8 cellular contexts compared by ENCODE assay signal in genomic region chr7:104207731-104208420, GRCh38. TPM values are rescaled to one million over a fixed set of nuclear protein-coding genes. Genes with fewer than 3 reads are reported as not detected.
DNase-seq lines count a peak whose midpoint lies in the region; ATAC-seq, FAIRE-seq and TF ChIP-seq lines count a peak whose summit lies in the region.

Gene ORC5, minus strand, starts transcription at chr7:104208013. Its CDS starts 109 bp downstream, at chr7:104207904.

- no peak for TF ChIP-seq CTCF in A549 (IDR thresholded peaks at IDR 0.05)
- TF ChIP-seq CTCF in WERI-Rb-1 (IDR thresholded peaks at IDR 0.05; ENCODE audit: low read depth, low read length) = no peak
- no peak for TF ChIP-seq CTCF in mammary epithelial cell (conservative IDR thresholded peaks at IDR 0.05 in 1 of 2, IDR thresholded peaks at IDR 0.05 in 1 of 2; ENCODE audit: extremely low read depth in 1 of 2, insufficient read depth in 1 of 2, low read depth in 1 of 2, low read length in 2 of 2)

- DNase-seq in A549 (ENCODE audit: low read depth in 1 of 2, low spot score in 1 of 2) (peak; percentile 83 to 84), NCI-H2171 treated with DMSO at 0.1 percent for 48 hours (lab: John Stamatoyannopoulos, UW) (peak; percentile 84), WERI-Rb-1 (peak; percentile 76), mammary epithelial cell (peak; percentile 81), inferior parietal cortex (ENCODE audit: extremely low spot score) (peak; percentile 83)
- DNase-seq in stimulated activated CD4-positive, alpha-beta T cell treated with anti-CD3 and anti-CD28 coated beads, Interleukin-12 subunit alpha, Interleukin-12 subunit beta, amount 100 ng/mL, for 24 hours (ENCODE audit: low read depth in 2 of 2) = peak; percentile 64 to 67

- no peaks in the 10 kb centered on the region for H3K27me3 ChIP-seq in WERI-Rb-1 (ENCODE audit: insufficient read depth, low read depth, severe bottlenecking)
- no peaks in the 10 kb centered on the region for H3K27me3 ChIP-seq in mammary epithelial cell (ENCODE audit: insufficient read depth, low read length)

- no peak for TF ChIP-seq EP300 in A549 (IDR thresholded peaks at IDR 0.05)

- peaks cover 10% of the 10 kb centered on the region for H3K36me3 ChIP-seq in WERI-Rb-1
- peaks cover under 1% of the 10 kb centered on the region for H3K36me3 ChIP-seq in mammary epithelial cell (ENCODE audit: insufficient read depth, low read length)

- intact Hi-C loops in mammary epithelial cell (cut with micrococcal nuclease) = no loop called here

- POLR2A ChIA-PET in A549 (lab: Yijun Ruan, JAX) = interaction anchor here (0.8 kb wide), 1 partner anchor 10 kb away, joined by 3 read pairs; no protein-coding TSS in a partner anchor

- peaks cover 12% of the 10 kb centered on the region; the same call in 1 of the 3 replicates for H3K4me1 ChIP-seq in A549
- H3K4me1 ChIP-seq in mammary epithelial cell (ENCODE audit: insufficient read depth, low read length) = peaks cover 15% of the 10 kb centered on the region

- peak within 1 kb of the TSS; percentile 87 for H3K9ac ChIP-seq in mammary epithelial cell (ENCODE audit: insufficient read depth, low read length)

- peak; percentile 100 for ATAC-seq in A549
- peak; percentile 100 for ATAC-seq in HG03064 (IDR thresholded peaks at IDR 0.05; ENCODE audit: low read depth, unreplicated experiment)

- no peaks in the 10 kb centered on the region for H3K9me3 ChIP-seq in A549
- peaks cover 5% of the 10 kb centered on the region for H3K9me3 ChIP-seq in WERI-Rb-1 (ENCODE audit: severe bottlenecking)
- H3K9me3 ChIP-seq in mammary epithelial cell (replicated peaks; ENCODE audit: insufficient read depth, low read length) = no peaks in the 10 kb centered on the region

- CTCF ChIA-PET in A549 (lab: Yijun Ruan, JAX) = interaction anchor here (0.8 to 1.3 kb wide), 3 partner anchors 17 to 26 kb away, joined by 3 read pairs; no protein-coding TSS in a partner anchor
- CTCF ChIA-PET in mammary epithelial cell (lab: Charles Lee; ENCODE audit: low non-redundant PET) = no interaction called here

- dilution Hi-C loops in mammary epithelial cell (cut with HindIII; ENCODE audit: low sequenced_read_pairs) = no loop called here

- H4K20me1 ChIP-seq in mammary epithelial cell (ENCODE audit: insufficient read depth, low read length) = no peaks in the 10 kb centered on the region

- no peak for FAIRE-seq in A549 (lab: Jason Lieb, UNC)

- no peak for TF ChIP-seq RAD21 in A549 (conservative IDR thresholded peaks at IDR 0.05 in 1 of 2, IDR thresholded peaks at IDR 0.05 in 1 of 2)

- WGBS in A549 (ENCODE audit: missing lambda C conversion rate) = 2% methylated on average over 17 of the region's 47 CpGs
- 0% methylated on average over 17 of the region's 47 CpGs for WGBS in mammary epithelial cell (ENCODE audit: low coverage, missing lambda C conversion rate)

- peak within 1 kb of the TSS; percentile 98 for H2AFZ ChIP-seq in mammary epithelial cell (ENCODE audit: low read depth, low read length)

- in situ Hi-C loops in mammary epithelial cell (cut with MboI; ENCODE audit: low sequenced_read_pairs in 2 of 2) = no loop called here

- H3K4me2 ChIP-seq in A549 = peak within 1 kb of the TSS; percentile 84
- peak within 1 kb of the TSS; percentile 75 for H3K4me2 ChIP-seq in mammary epithelial cell (ENCODE audit: insufficient read depth, low read depth, low read length)

- H3K27ac ChIP-seq in A549 (peak within 1 kb of the TSS; percentile 87 to 90), WERI-Rb-1 (peak within 1 kb of the TSS; percentile 88), mammary epithelial cell (ENCODE audit: insufficient read depth, low read depth, low read length) (peak within 1 kb of the TSS; percentile 69)

- peak; percentile 97 for TF ChIP-seq POLR2A in A549 (IDR thresholded peaks at IDR 0.05; ENCODE audit: low read length)
- peak; percentile 98 for TF ChIP-seq POLR2A in GM18526 (IDR thresholded peaks at IDR 0.05; ENCODE audit: extremely low read depth, insufficient read length)

- H3K4me3 ChIP-seq in A549 (peak within 1 kb of the TSS; percentile 83), WERI-Rb-1 (ENCODE audit: low read depth, low read length) (peak within 1 kb of the TSS; percentile 87), mammary epithelial cell (replicated peaks in 1 of 3; ENCODE audit: insufficient read depth in 1 of 3, low read depth in 2 of 3, low read length in 3 of 3) (peak within 1 kb of the TSS; percentile 83 to 99 (median 89))

- no TSS peak for BruUV-seq in mammary epithelial cell (replicated peaks; lab: Mats Ljungman, UMichigan)

- peaks cover 49% of the 10 kb centered on the region for H3K79me2 ChIP-seq in mammary epithelial cell (ENCODE audit: insufficient read depth, low read length)

TF ChIP-seq in A549, 52 proteins besides CTCF, POLR2A, EP300 and RAD21:
- TF ChIP-seq HMGXB4 (CRISPR knock-in tag; IDR thresholded peaks at IDR 0.05; ENCODE audit: borderline replicate concordance) = no peak
- TF ChIP-seq PBX3 (IDR thresholded peaks at IDR 0.05) = 0 out of 2 replicates have a peak, but pooled peaks have one; percentile 51
- TF ChIP-seq PHF8 (IDR thresholded peaks at IDR 0.05; ENCODE audit: borderline replicate concordance, low read depth) = peak; percentile 76; the same call in 1 of the 2 replicates
- TF ChIP-seq MYC (IDR thresholded peaks at IDR 0.05; ENCODE audit: borderline replicate concordance, low read length) = 0 out of 2 replicates have a peak, but pooled peaks have one; percentile 35
- TF ChIP-seq HOXB13 (CRISPR knock-in tag; IDR thresholded peaks at IDR 0.05; ENCODE audit: low read depth) = no peak
- no peak for TF ChIP-seq HOXA7 (CRISPR knock-in tag; IDR thresholded peaks at IDR 0.05)
- no peak for TF ChIP-seq CBX8 (IDR thresholded peaks at IDR 0.05)
- TF ChIP-seq MAX (IDR thresholded peaks at IDR 0.05) = peak; percentile 80
- no peak for TF ChIP-seq JUNB (IDR thresholded peaks at IDR 0.05)
- peak; percentile 89 to 91 for TF ChIP-seq JUN (IDR thresholded peaks at IDR 0.05)
- no peak for TF ChIP-seq MAZ (IDR thresholded peaks at IDR 0.05; ENCODE audit: borderline replicate concordance, low read depth, low read length)
- TF ChIP-seq BCL3 (IDR thresholded peaks at IDR 0.05) = peak; percentile 93
- peak; percentile 50 for TF ChIP-seq GATA3 (IDR thresholded peaks at IDR 0.05; ENCODE audit: borderline replicate concordance)

RNA-seq across cellular contexts. Expression of gene ORC5, which starts in this region (rescaled TPM):
- polyA plus RNA-seq in A549 (2011; rRNA removed) (17.8 and 26.5 TPM in 2 replicates), A549 (2017; fragmentation: RNase III; extraction: RNeasy Plus Mini Kit Qiagen cat#74134 plus additional on column Dnase treatment) (28.4 to 32.1 TPM (median 29.5 TPM) in 3 replicates), mammary epithelial cell (10.1 TPM)
- 4.1 TPM in 2 replicates for polyA plus RNA-seq in A549 (2012; cell fraction: cytosol; rRNA removed)
- 2.0 and 5.3 TPM in 2 replicates for polyA plus RNA-seq in A549 (2012; cell fraction: nucleus; rRNA removed)
- 9.2 and 9.4 TPM in 2 replicates for polyA minus RNA-seq in A549 (2011; rRNA and poly(A)+ RNA removed)
- 10 to 100 TPM; 26.2 to 27.2 TPM for total RNA-seq in mammary epithelial cell
- 22.9 TPM for polyA minus RNA-seq in mammary epithelial cell

Comparison
In these comparisons a context has a peak if more than half of its experiments do, and no peak if none do; other contexts are left out.
1. Peak in every context shown above with its lines: DNase-seq, ATAC-seq, H3K4me3 ChIP-seq and H3K27ac ChIP-seq.